8 cellular contexts compared by ENCODE assay signal in the genomic region with DNA sequence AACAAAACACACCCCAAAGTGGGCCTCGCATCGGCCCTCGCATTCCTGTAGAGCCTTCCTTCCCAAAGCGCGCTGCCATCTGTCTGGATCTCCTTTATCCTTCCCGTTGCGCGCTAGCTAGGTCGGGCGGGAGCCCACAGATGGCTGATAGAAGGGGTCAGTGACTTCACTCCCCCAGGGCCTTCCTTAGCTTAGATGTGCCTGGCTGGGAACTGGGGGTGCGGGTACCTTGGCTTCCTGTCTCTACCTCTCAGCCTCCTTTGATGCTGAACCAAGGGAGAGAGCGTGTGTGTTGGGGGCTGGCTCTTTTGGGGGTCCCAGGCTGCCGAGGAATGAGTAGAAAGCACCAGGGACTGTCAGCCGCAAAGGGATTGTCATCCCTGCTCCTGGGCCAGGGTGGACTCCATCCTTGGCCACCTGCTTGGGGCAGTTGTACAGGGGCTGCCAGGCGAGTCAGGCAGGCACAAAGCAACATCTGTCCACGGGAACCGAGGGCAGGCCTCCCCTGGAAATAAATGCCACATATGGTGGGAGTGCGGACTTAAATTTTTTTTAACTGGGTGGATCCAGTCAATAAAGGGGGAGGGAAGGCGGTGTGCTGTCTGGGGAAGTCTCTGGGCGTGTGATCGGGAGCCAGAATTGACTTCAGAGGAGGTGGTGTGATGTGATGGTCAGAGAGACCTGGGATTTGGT. TPM values are rescaled to one million over a fixed set of nuclear protein-coding genes. Genes with fewer than 3 reads are reported as not detected.
DNase-seq lines count a peak whose midpoint lies in the region; ATAC-seq and TF ChIP-seq lines count a peak whose summit lies in the region.

No MANE protein-coding gene starts in this region.

- H3K27me3 ChIP-seq in iPS-20b (ENCODE audit: insufficient read depth, low read length) (peaks cover 61% of the 10 kb centered on the region), subcutaneous abdominal adipose tissue (ENCODE audit: control insufficient read depth in 5 of 5, insufficient read depth in 4 of 5, low read length in 5 of 5) (no peaks in the 10 kb centered on the region)

- peak; percentile 53 for DNase-seq in activated CD8-positive, alpha-beta memory T cell treated with anti-CD3 and anti-CD28 coated beads, Interleukin-2, amount 10 ng/mL, durations not matched to agents 7 days and 5 days
- no peak for DNase-seq in activated CD8-positive, alpha-beta memory T cell treated with anti-CD3 and anti-CD28 coated beads, Interleukin-2, amount 50 U/mL, for 4 hours
- DNase-seq in activated naive CD4-positive, alpha-beta T cell treated with anti-CD3 and anti-CD28 coated beads, Interleukin-2, amount 50 U/mL, for 72 hours (ENCODE audit: low spot score in 2 of 2): no peak
- no peak for DNase-seq in GM13976 (ENCODE audit: low spot score)
- DNase-seq in NCI-H146 treated with DMSO at 0.1 percent for 48 hours (lab: John Stamatoyannopoulos, UW; ENCODE audit: unreplicated experiment): no peak

- peaks cover 35% of the 10 kb centered on the region for H3K4me1 ChIP-seq in iPS-20b (ENCODE audit: insufficient read depth, low read length)
- H3K4me1 ChIP-seq in subcutaneous abdominal adipose tissue (ENCODE audit: control insufficient read depth in 5 of 5, insufficient read depth in 5 of 5, low read length in 5 of 5): peaks cover 1 to 58% (median 45%) of the 10 kb centered on the region in 5 donors

- peaks cover 35% of the 10 kb centered on the region for H3K36me3 Mint-ChIP-seq in activated CD8-positive, alpha-beta memory T cell treated with anti-CD3 and anti-CD28 coated beads, Interleukin-2, amount 10 ng/mL, durations not matched to agents 7 days and 5 days
- H3K36me3 Mint-ChIP-seq in activated naive CD4-positive, alpha-beta T cell treated with anti-CD3 and anti-CD28 coated beads, Interleukin-2, amount 50 U/mL, for 72 hours: peaks cover 0 to 35% of the 10 kb centered on the region in 2 donors

- in situ Hi-C loops in GM13976 (cut with MboI; ENCODE audit: low sequenced_read_pairs, unreplicated experiment): no loop called here

- H3K27ac ChIP-seq in iPS-20b (ENCODE audit: low read length) (no peak overlapping the region), subcutaneous abdominal adipose tissue (ENCODE audit: low read depth, low read length) (peak overlapping the region; percentile 89)

- peaks cover 54% of the 10 kb centered on the region for H3K4me1 Mint-ChIP-seq in activated CD8-positive, alpha-beta memory T cell treated with anti-CD3 and anti-CD28 coated beads, Interleukin-2, amount 10 ng/mL, durations not matched to agents 7 days and 5 days

- H3K9ac ChIP-seq in iPS-20b (ENCODE audit: low read depth, low read length) (peak overlapping the region; percentile 79; the same call in 1 of the 2 replicates), subcutaneous abdominal adipose tissue (ENCODE audit: low read length in 5 of 5) (peak overlapping the region; percentile 57 to 94 (median 84))

- ATAC-seq in activated CD8-positive, alpha-beta memory T cell treated with anti-CD3 and anti-CD28 coated beads, Interleukin-2, amount 10 ng/mL, durations not matched to agents 7 days and 5 days: no peak
- no peak for ATAC-seq in activated naive CD4-positive, alpha-beta T cell treated with anti-CD3 and anti-CD28 coated beads, Interleukin-2, amount 50 U/mL, for 72 hours
- no peak for ATAC-seq in GM18858 (IDR thresholded peaks at IDR 0.05; ENCODE audit: unreplicated experiment)

- CTCF ChIA-PET in activated CD8-positive, alpha-beta memory T cell treated with anti-CD3 and anti-CD28 coated beads, Interleukin-2, amount 10 ng/mL, durations not matched to agents 7 days and 5 days (lab: Charles Lee): interaction anchor here (0.6 to 11.0 kb wide), 6 partner anchors 16 to 74 kb away, joined by 3 to 138 read pairs (median 4); no protein-coding TSS in a partner anchor

- peak overlapping the region; percentile 83 for H3K4me3 ChIP-seq in iPS-20b (ENCODE audit: low read length)
- peak overlapping the region; percentile 86 to 96 (median 93) for H3K4me3 ChIP-seq in subcutaneous abdominal adipose tissue (ENCODE audit: low read depth in 1 of 5, low read length in 5 of 5)

- TF ChIP-seq CTCF in GM13976 (IDR thresholded peaks at IDR 0.05; ENCODE audit: borderline replicate concordance, control extremely low read depth, extremely low read depth, insufficient read depth, missing control alignments): no peak

- H3K27me3 Mint-ChIP-seq in activated CD8-positive, alpha-beta memory T cell treated with anti-CD3 and anti-CD28 coated beads, Interleukin-2, amount 10 ng/mL, durations not matched to agents 7 days and 5 days: peaks cover 14% of the 10 kb centered on the region

- no peaks in the 10 kb centered on the region for H3K9me3 Mint-ChIP-seq in activated CD8-positive, alpha-beta memory T cell treated with anti-CD3 and anti-CD28 coated beads, Interleukin-2, amount 10 ng/mL, durations not matched to agents 7 days and 5 days (ENCODE audit: low read depth)
- H3K9me3 Mint-ChIP-seq in activated naive CD4-positive, alpha-beta T cell treated with anti-CD3 and anti-CD28 coated beads, Interleukin-2, amount 50 U/mL, for 72 hours: no peaks in the 10 kb centered on the region

- H3K4me3 Mint-ChIP-seq in activated CD8-positive, alpha-beta memory T cell treated with anti-CD3 and anti-CD28 coated beads, Interleukin-2, amount 10 ng/mL, durations not matched to agents 7 days and 5 days: peak overlapping the region; percentile 97

- H3K9me3 ChIP-seq in iPS-20b (ENCODE audit: insufficient read depth, low read depth, low read length) (no peaks in the 10 kb centered on the region), subcutaneous abdominal adipose tissue (ENCODE audit: control insufficient read depth in 5 of 5, low read length in 5 of 5) (no peaks in the 10 kb centered on the region)

- H3K27ac Mint-ChIP-seq in activated CD8-positive, alpha-beta memory T cell treated with anti-CD3 and anti-CD28 coated beads, Interleukin-2, amount 10 ng/mL, durations not matched to agents 7 days and 5 days: peak overlapping the region; percentile 84
- peak overlapping the region; percentile 89 to 98 for H3K27ac Mint-ChIP-seq in activated naive CD4-positive, alpha-beta T cell treated with anti-CD3 and anti-CD28 coated beads, Interleukin-2, amount 50 U/mL, for 72 hours

- H3K36me3 ChIP-seq in iPS-20b (ENCODE audit: insufficient read depth, low read depth, low read length) (no peaks in the 10 kb centered on the region), subcutaneous abdominal adipose tissue (ENCODE audit: control insufficient read depth in 5 of 5, insufficient read depth in 5 of 5, low read length in 5 of 5) (peaks cover 0 to 9% (median 3%) of the 10 kb centered on the region in 5 donors)

RNA-seq across cellular contexts. Expression of a gene that starts 1.9 kb away (rescaled TPM):
- total RNA-seq in activated CD8-positive, alpha-beta memory T cell treated with anti-CD3 and anti-CD28 coated beads, Interleukin-2, amount 10 ng/mL, durations not matched to agents 7 days and 5 days: 10 to 100 TPM; 87.1 to 88.0 TPM
- 10 to 100 TPM; 15.4 to 75.9 TPM for total RNA-seq in activated naive CD4-positive, alpha-beta T cell treated with anti-CD3 and anti-CD28 coated beads, Interleukin-2, amount 50 U/mL, for 72 hours
